1 cellular context compared by ENCODE assay signal in the genomic region with DNA sequence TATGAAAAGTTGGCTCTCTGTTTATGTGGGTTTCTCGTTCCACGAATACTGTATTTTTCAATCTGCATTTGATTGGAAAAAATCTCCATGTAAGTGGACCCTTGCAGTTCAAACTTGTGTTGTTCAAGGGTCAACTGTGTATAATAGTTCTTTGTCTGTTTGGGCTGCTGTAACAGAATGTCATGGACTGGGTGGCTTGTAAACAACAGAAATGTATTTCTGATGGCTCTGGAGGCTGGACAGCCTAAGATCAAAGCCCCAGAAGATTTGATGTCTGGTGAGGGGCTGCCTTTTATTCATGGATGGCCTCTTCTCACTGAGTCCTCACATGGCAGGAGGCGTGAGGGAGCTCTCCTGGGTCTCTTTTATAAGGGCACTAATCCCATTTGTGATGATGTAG.
A peak's percentile ranks its signal among the peaks of the same experiment; 100 is the strongest.
TF ChIP-seq lines count a peak whose summit lies in the region.

No MANE protein-coding gene starts in this region.

TF ChIP-seq in HepG2, 621 proteins besides CTCF, POLR2A, EP300 and RAD21 (continued from another document and continues in another):
- TF ChIP-seq, protein P1, sequence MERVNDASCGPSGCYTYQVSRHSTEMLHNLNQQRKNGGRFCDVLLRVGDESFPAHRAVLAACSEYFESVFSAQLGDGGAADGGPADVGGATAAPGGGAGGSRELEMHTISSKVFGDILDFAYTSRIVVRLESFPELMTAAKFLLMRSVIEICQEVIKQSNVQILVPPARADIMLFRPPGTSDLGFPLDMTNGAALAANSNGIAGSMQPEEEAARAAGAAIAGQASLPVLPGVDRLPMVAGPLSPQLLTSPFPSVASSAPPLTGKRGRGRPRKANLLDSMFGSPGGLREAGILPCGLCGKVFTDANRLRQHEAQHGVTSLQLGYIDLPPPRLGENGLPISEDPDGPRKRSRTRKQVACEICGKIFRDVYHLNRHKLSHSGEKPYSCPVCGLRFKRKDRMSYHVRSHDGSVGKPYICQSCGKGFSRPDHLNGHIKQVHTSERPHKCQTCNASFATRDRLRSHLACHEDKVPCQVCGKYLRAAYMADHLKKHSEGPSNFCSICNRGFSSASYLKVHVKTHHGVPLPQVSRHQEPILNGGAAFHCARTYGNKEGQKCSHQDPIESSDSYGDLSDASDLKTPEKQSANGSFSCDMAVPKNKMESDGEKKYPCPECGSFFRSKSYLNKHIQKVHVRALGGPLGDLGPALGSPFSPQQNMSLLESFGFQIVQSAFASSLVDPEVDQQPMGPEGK (CRISPR knock-in tag; IDR thresholded peaks at IDR 0.05), result peak; percentile 33; the same call in 1 of the 2 replicates
- no peak for TF ChIP-seq ZSCAN31 (CRISPR knock-in tag; IDR thresholded peaks at IDR 0.05; ENCODE audit: low read depth)
- no peak for TF ChIP-seq NBN (conservative IDR thresholded peaks at IDR 0.05)
- TF ChIP-seq SMAD3 (CRISPR knock-in tag; IDR thresholded peaks at IDR 0.05), result no peak
- TF ChIP-seq BHLHE40 (IDR thresholded peaks at IDR 0.05; ENCODE audit: low read length), result peak; percentile 26; the same call in 1 of the 2 replicates
- TF ChIP-seq TRIM24 (CRISPR knock-in tag; IDR thresholded peaks at IDR 0.05), result no peak
- TF ChIP-seq KDM4B (CRISPR knock-in tag; IDR thresholded peaks at IDR 0.05), result no peak
- no peak for TF ChIP-seq ZNF775 (CRISPR knock-in tag; IDR thresholded peaks at IDR 0.05; ENCODE audit: borderline replicate concordance)
- TF ChIP-seq, protein P2, sequence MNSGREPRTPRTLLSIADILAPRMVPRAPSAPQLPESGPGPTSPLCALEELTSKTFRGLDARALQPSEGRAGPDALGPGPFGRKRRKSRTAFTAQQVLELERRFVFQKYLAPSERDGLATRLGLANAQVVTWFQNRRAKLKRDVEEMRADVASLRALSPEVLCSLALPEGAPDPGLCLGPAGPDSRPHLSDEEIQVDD (CRISPR knock-in tag; IDR thresholded peaks at IDR 0.05; ENCODE audit: borderline replicate concordance), result no peak
- peak; percentile 63 for TF ChIP-seq PITX1 (CRISPR knock-in tag; IDR thresholded peaks at IDR 0.05)
- no peak for TF ChIP-seq ZNF451 (CRISPR knock-in tag; IDR thresholded peaks at IDR 0.05)
- TF ChIP-seq SMARCC2 (IDR thresholded peaks at IDR 0.05), result no peak
- no peak for TF ChIP-seq ZNF780A (CRISPR knock-in tag; IDR thresholded peaks at IDR 0.05)
- no peak for TF ChIP-seq CBX2 (IDR thresholded peaks at IDR 0.05; ENCODE audit: low read depth, low read length)
- no peak for TF ChIP-seq CBX2 (CRISPR knock-in tag; IDR thresholded peaks at IDR 0.05; ENCODE audit: low read depth)
- TF ChIP-seq, protein P3, sequence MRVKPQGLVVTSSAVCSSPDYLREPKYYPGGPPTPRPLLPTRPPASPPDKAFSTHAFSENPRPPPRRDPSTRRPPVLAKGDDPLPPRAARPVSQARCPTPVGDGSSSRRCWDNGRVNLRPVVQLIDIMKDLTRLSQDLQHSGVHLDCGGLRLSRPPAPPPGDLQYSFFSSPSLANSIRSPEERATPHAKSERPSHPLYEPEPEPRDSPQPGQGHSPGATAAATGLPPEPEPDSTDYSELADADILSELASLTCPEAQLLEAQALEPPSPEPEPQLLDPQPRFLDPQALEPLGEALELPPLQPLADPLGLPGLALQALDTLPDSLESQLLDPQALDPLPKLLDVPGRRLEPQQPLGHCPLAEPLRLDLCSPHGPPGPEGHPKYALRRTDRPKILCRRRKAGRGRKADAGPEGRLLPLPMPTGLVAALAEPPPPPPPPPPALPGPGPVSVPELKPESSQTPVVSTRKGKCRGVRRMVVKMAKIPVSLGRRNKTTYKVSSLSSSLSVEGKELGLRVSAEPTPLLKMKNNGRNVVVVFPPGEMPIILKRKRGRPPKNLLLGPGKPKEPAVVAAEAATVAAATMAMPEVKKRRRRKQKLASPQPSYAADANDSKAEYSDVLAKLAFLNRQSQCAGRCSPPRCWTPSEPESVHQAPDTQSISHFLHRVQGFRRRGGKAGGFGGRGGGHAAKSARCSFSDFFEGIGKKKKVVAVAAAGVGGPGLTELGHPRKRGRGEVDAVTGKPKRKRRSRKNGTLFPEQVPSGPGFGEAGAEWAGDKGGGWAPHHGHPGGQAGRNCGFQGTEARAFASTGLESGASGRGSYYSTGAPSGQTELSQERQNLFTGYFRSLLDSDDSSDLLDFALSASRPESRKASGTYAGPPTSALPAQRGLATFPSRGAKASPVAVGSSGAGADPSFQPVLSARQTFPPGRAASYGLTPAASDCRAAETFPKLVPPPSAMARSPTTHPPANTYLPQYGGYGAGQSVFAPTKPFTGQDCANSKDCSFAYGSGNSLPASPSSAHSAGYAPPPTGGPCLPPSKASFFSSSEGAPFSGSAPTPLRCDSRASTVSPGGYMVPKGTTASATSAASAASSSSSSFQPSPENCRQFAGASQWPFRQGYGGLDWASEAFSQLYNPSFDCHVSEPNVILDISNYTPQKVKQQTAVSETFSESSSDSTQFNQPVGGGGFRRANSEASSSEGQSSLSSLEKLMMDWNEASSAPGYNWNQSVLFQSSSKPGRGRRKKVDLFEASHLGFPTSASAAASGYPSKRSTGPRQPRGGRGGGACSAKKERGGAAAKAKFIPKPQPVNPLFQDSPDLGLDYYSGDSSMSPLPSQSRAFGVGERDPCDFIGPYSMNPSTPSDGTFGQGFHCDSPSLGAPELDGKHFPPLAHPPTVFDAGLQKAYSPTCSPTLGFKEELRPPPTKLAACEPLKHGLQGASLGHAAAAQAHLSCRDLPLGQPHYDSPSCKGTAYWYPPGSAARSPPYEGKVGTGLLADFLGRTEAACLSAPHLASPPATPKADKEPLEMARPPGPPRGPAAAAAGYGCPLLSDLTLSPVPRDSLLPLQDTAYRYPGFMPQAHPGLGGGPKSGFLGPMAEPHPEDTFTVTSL (CRISPR knock-in tag; IDR thresholded peaks at IDR 0.05; ENCODE audit: borderline replicate concordance), result peak; percentile 76; the same call in 1 of the 2 replicates
- TF ChIP-seq ZNF83 (CRISPR knock-in tag; IDR thresholded peaks at IDR 0.05; ENCODE audit: borderline replicate concordance), result no peak
- no peak for TF ChIP-seq SP1 (IDR thresholded peaks at IDR 0.05)
- no peak for TF ChIP-seq SP1 (CRISPR knock-in tag; IDR thresholded peaks at IDR 0.05)
- TF ChIP-seq, protein P4, sequence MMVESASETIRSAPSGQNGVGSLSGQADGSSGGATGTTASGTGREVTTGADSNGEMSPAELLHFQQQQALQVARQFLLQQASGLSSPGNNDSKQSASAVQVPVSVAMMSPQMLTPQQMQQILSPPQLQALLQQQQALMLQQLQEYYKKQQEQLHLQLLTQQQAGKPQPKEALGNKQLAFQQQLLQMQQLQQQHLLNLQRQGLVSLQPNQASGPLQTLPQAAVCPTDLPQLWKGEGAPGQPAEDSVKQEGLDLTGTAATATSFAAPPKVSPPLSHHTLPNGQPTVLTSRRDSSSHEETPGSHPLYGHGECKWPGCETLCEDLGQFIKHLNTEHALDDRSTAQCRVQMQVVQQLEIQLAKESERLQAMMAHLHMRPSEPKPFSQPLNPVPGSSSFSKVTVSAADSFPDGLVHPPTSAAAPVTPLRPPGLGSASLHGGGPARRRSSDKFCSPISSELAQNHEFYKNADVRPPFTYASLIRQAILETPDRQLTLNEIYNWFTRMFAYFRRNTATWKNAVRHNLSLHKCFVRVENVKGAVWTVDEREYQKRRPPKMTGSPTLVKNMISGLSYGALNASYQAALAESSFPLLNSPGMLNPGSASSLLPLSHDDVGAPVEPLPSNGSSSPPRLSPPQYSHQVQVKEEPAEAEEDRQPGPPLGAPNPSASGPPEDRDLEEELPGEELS (CRISPR knock-in tag; IDR thresholded peaks at IDR 0.05), result peak; percentile 76
- no peak for TF ChIP-seq ISX (CRISPR knock-in tag; conservative IDR thresholded peaks at IDR 0.05)
- TF ChIP-seq PCBP1 (IDR thresholded peaks at IDR 0.05; ENCODE audit: borderline replicate concordance, low read depth, low read length), result no peak
- no peak for TF ChIP-seq TAF15 (IDR thresholded peaks at IDR 0.05; ENCODE audit: low read depth, low read length, poor library complexity, severe bottlenecking)
- TF ChIP-seq ZNF773 (CRISPR knock-in tag; IDR thresholded peaks at IDR 0.05; ENCODE audit: borderline replicate concordance), result no peak
- TF ChIP-seq SP4 (CRISPR knock-in tag; IDR thresholded peaks at IDR 0.05), result no peak
- TF ChIP-seq ZNF234 (CRISPR knock-in tag; conservative IDR thresholded peaks at IDR 0.05), result no peak
- no peak for TF ChIP-seq ZNF292 (CRISPR knock-in tag; IDR thresholded peaks at IDR 0.05; ENCODE audit: borderline replicate concordance, low read depth)
- no peak for TF ChIP-seq BRCA1 (CRISPR knock-in tag; IDR thresholded peaks at IDR 0.05)
- no peak for TF ChIP-seq SSRP1 (CRISPR knock-in tag; IDR thresholded peaks at IDR 0.05)
- TF ChIP-seq, protein P5, sequence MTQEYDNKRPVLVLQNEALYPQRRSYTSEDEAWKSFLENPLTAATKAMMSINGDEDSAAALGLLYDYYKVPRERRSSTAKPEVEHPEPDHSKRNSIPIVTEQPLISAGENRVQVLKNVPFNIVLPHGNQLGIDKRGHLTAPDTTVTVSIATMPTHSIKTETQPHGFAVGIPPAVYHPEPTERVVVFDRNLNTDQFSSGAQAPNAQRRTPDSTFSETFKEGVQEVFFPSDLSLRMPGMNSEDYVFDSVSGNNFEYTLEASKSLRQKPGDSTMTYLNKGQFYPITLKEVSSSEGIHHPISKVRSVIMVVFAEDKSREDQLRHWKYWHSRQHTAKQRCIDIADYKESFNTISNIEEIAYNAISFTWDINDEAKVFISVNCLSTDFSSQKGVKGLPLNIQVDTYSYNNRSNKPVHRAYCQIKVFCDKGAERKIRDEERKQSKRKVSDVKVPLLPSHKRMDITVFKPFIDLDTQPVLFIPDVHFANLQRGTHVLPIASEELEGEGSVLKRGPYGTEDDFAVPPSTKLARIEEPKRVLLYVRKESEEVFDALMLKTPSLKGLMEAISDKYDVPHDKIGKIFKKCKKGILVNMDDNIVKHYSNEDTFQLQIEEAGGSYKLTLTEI (CRISPR knock-in tag; conservative IDR thresholded peaks at IDR 0.05), result no peak
- TF ChIP-seq, protein P6, sequence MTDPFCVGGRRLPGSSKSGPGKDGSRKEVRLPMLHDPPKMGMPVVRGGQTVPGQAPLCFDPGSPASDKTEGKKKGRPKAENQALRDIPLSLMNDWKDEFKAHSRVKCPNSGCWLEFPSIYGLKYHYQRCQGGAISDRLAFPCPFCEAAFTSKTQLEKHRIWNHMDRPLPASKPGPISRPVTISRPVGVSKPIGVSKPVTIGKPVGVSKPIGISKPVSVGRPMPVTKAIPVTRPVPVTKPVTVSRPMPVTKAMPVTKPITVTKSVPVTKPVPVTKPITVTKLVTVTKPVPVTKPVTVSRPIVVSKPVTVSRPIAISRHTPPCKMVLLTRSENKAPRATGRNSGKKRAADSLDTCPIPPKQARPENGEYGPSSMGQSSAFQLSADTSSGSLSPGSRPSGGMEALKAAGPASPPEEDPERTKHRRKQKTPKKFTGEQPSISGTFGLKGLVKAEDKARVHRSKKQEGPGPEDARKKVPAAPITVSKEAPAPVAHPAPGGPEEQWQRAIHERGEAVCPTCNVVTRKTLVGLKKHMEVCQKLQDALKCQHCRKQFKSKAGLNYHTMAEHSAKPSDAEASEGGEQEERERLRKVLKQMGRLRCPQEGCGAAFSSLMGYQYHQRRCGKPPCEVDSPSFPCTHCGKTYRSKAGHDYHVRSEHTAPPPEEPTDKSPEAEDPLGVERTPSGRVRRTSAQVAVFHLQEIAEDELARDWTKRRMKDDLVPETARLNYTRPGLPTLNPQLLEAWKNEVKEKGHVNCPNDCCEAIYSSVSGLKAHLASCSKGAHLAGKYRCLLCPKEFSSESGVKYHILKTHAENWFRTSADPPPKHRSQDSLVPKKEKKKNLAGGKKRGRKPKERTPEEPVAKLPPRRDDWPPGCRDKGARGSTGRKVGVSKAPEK (CRISPR knock-in tag; IDR thresholded peaks at IDR 0.05; ENCODE audit: borderline replicate concordance), result no peak
- TF ChIP-seq SRY (CRISPR knock-in tag; IDR thresholded peaks at IDR 0.05), result no peak
- TF ChIP-seq SNAPC2 (CRISPR knock-in tag; IDR thresholded peaks at IDR 0.05), result no peak
- TF ChIP-seq NR2F6 (IDR thresholded peaks at IDR 0.05), result 0 out of 2 replicates have a peak, but pooled peaks have one; percentile 39
- peak; percentile 50; the same call in 1 of the 2 replicates for TF ChIP-seq NR2F6 (CRISPR knock-in tag; IDR thresholded peaks at IDR 0.05)
- no peak for TF ChIP-seq SIN3A (IDR thresholded peaks at IDR 0.05; ENCODE audit: borderline replicate concordance, low read depth, low read length)
- no peak for TF ChIP-seq HIVEP1 (CRISPR knock-in tag; IDR thresholded peaks at IDR 0.05)
- TF ChIP-seq PHF20 (CRISPR knock-in tag; IDR thresholded peaks at IDR 0.05), result no peak
- peak; percentile 14; the same call in 1 of the 2 replicates for TF ChIP-seq NR2C2 (CRISPR knock-in tag; IDR thresholded peaks at IDR 0.05; ENCODE audit: borderline replicate concordance)
- no peak for TF ChIP-seq GZF1 (CRISPR knock-in tag; IDR thresholded peaks at IDR 0.05)
- no peak for TF ChIP-seq ZMYM4 (CRISPR knock-in tag; IDR thresholded peaks at IDR 0.05)
- no peak for TF ChIP-seq THAP11 (CRISPR knock-in tag; IDR thresholded peaks at IDR 0.05)
- TF ChIP-seq ZNF354B (CRISPR knock-in tag; IDR thresholded peaks at IDR 0.05), result no peak
- peak; percentile 26; the same call in 1 of the 2 replicates for TF ChIP-seq MEIS2 (CRISPR knock-in tag; IDR thresholded peaks at IDR 0.05)
- TF ChIP-seq, protein P7, sequence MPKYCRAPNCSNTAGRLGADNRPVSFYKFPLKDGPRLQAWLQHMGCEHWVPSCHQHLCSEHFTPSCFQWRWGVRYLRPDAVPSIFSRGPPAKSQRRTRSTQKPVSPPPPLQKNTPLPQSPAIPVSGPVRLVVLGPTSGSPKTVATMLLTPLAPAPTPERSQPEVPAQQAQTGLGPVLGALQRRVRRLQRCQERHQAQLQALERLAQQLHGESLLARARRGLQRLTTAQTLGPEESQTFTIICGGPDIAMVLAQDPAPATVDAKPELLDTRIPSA (CRISPR knock-in tag; IDR thresholded peaks at IDR 0.05; ENCODE audit: borderline replicate concordance), result no peak
- no peak for TF ChIP-seq GATAD1 (CRISPR knock-in tag; IDR thresholded peaks at IDR 0.05)
- TF ChIP-seq, protein P8, sequence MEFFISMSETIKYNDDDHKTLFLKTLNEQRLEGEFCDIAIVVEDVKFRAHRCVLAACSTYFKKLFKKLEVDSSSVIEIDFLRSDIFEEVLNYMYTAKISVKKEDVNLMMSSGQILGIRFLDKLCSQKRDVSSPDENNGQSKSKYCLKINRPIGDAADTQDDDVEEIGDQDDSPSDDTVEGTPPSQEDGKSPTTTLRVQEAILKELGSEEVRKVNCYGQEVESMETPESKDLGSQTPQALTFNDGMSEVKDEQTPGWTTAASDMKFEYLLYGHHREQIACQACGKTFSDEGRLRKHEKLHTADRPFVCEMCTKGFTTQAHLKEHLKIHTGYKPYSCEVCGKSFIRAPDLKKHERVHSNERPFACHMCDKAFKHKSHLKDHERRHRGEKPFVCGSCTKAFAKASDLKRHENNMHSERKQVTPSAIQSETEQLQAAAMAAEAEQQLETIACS (CRISPR knock-in tag; IDR thresholded peaks at IDR 0.05), result no peak
- TF ChIP-seq ZFYVE20 (CRISPR knock-in tag; IDR thresholded peaks at IDR 0.05; ENCODE audit: borderline replicate concordance, low read depth), result no peak
- no peak for TF ChIP-seq PCBP2 (optimal IDR thresholded peaks at IDR 0.05; ENCODE audit: low read depth, low read length, poor library complexity, severe bottlenecking)
- no peak for TF ChIP-seq ZNF558 (CRISPR knock-in tag; IDR thresholded peaks at IDR 0.05; ENCODE audit: borderline replicate concordance)
- TF ChIP-seq, protein P9, sequence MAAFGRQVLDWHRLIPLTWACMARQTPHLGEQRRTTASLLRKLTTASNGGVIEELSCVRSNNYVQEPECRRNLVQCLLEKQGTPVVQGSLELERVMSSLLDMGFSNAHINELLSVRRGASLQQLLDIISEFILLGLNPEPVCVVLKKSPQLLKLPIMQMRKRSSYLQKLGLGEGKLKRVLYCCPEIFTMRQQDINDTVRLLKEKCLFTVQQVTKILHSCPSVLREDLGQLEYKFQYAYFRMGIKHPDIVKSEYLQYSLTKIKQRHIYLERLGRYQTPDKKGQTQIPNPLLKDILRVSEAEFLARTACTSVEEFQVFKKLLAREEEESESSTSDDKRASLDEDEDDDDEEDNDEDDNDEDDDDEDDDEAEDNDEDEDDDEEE (CRISPR knock-in tag; IDR thresholded peaks at IDR 0.05), result no peak
- TF ChIP-seq ZNF768 (CRISPR knock-in tag; IDR thresholded peaks at IDR 0.05), result no peak
- no peak for TF ChIP-seq ZNF264 (CRISPR knock-in tag; IDR thresholded peaks at IDR 0.05)
